ENCODE assay signal across 8 cellular contexts in genomic region chr19:58400638-58400915, GRCh38. TPM values are rescaled to one million over a fixed set of nuclear protein-coding genes. Genes with fewer than 3 reads are reported as not detected.
DNase-seq lines count a peak whose midpoint lies in the region; ATAC-seq and TF ChIP-seq lines count a peak whose summit lies in the region.

No MANE protein-coding gene starts in this region.

- H3K9me2 ChIP-seq in OCI-LY7 (ENCODE audit: insufficient read depth, low read length), result no peaks in the 10 kb centered on the region

- H3K79me2 ChIP-seq in OCI-LY7 (ENCODE audit: insufficient read depth, low read depth, low read length), result no peaks in the 10 kb centered on the region

- H4K20me1 ChIP-seq in OCI-LY7 (ENCODE audit: insufficient read depth, low read length), result no peaks in the 10 kb centered on the region

- H3K27ac Mint-ChIP-seq in CD4-positive, alpha-beta T cell, result no peak overlapping the region

- no TSS peak for BruUV-seq in OCI-LY7 (replicated peaks; lab: Mats Ljungman, UMichigan)

- no peaks in the 10 kb centered on the region for H3K9me3 Mint-ChIP-seq in CD4-positive, alpha-beta T cell

- peak overlapping the region; percentile 33 for H3K4me3 ChIP-seq in OCI-LY7 (ENCODE audit: low read depth, low read length, poor library complexity, severe bottlenecking)
- peak overlapping the region; percentile 35 for H3K4me3 ChIP-seq in epithelial cell of esophagus (ENCODE audit: low read length)
- H3K4me3 ChIP-seq in neutrophil (ENCODE audit: low read depth in 1 of 2, low read length in 1 of 2), result peak overlapping the region in 1 of 2 experiments; percentile 64

- H3K36me3 ChIP-seq in OCI-LY7 (ENCODE audit: insufficient read depth, low read length) (peaks cover 15% of the 10 kb centered on the region), neutrophil (no peaks in the 10 kb centered on the region)

- H3K27me3 Mint-ChIP-seq in CD4-positive, alpha-beta T cell, result peaks cover 25% of the 10 kb centered on the region

- peaks cover 9% of the 10 kb centered on the region for H3K4me1 Mint-ChIP-seq in CD4-positive, alpha-beta T cell (ENCODE audit: low read depth)

- no peak for TF ChIP-seq CTCF in CD4-positive, alpha-beta T cell (IDR thresholded peaks at IDR 0.05)
- TF ChIP-seq CTCF in OCI-LY7 (conservative IDR thresholded peaks at IDR 0.05; ENCODE audit: low read length) (no peak), epithelial cell of esophagus (IDR thresholded peaks at IDR 0.05; ENCODE audit: insufficient read depth, low read depth, low read length, missing control alignments) (no peak), neutrophil (IDR thresholded peaks at IDR 0.05) (no peak)

- no peak for ATAC-seq in CD4-positive, alpha-beta T cell (ENCODE audit: poor library complexity)
- no peak for ATAC-seq in HG03342 (IDR thresholded peaks at IDR 0.05; ENCODE audit: unreplicated experiment)
- ATAC-seq in HG03196 (IDR thresholded peaks at IDR 0.05; ENCODE audit: unreplicated experiment), result no peak

- H3K4me3 Mint-ChIP-seq in CD4-positive, alpha-beta T cell, result peak overlapping the region; percentile 51

- intact Hi-C loops in CD4-positive, alpha-beta T cell (cut with DNase I, micrococcal nuclease), result loop anchor here in 1 of 2 experiments (5.0 kb wide), 1 partner anchor 218 kb away; the partner anchor contains the start of gene ZNF274
- intact Hi-C loops in OCI-LY7 (cut with micrococcal nuclease; ENCODE audit: unreplicated experiment), result no loop called here

- H3K4me1 ChIP-seq in OCI-LY7 (ENCODE audit: insufficient read depth, low read length, poor library complexity, severe bottlenecking) (peaks cover 12% of the 10 kb centered on the region), neutrophil (ENCODE audit: control insufficient read depth in 1 of 2, insufficient read depth in 1 of 2, low read depth in 1 of 2, low read length in 1 of 2) (peaks cover 5 to 14% of the 10 kb centered on the region in 2 experiments)

- CTCF ChIA-PET in CD4-positive, alpha-beta T cell (lab: Charles Lee), result no interaction called here
- CTCF ChIA-PET in OCI-LY7 (lab: Charles Lee; ENCODE audit: unreplicated experiment), result no interaction called here

- peaks cover 16% of the 10 kb centered on the region for H3K27me3 ChIP-seq in CD4-positive, alpha-beta T cell (ENCODE audit: control insufficient read depth, insufficient read depth, low read length)
- H3K27me3 ChIP-seq in neutrophil, result peaks cover 43% of the 10 kb centered on the region

- no peak for DNase-seq in CD4-positive, alpha-beta T cell
- DNase-seq in OCI-LY7 (ENCODE audit: low spot score), result no peak
- no peak for DNase-seq in epithelial cell of esophagus (ENCODE audit: low read depth)
- DNase-seq in HUDEP-2 (lab: John Stamatoyannopoulos, UW; ENCODE audit: unreplicated experiment in 76 of 76), result no peak
- no peak for DNase-seq in germinal center (ENCODE audit: low spot score)

- H3K27ac ChIP-seq in CD4-positive, alpha-beta T cell (ENCODE audit: low read depth, low read length), result no peak overlapping the region
- H3K27ac ChIP-seq in OCI-LY7 (ENCODE audit: low read depth, low read length, poor library complexity, severe bottlenecking) (no peak overlapping the region), neutrophil (peak overlapping the region; percentile 26)

- H2AFZ ChIP-seq in OCI-LY7 (ENCODE audit: low read length), result no peak overlapping the region

- peaks cover 10% of the 10 kb centered on the region for H3K36me3 Mint-ChIP-seq in CD4-positive, alpha-beta T cell (ENCODE audit: low read depth)

- POLR2A ChIA-PET in CD4-positive, alpha-beta T cell (lab: Charles Lee), result no interaction called here
- POLR2A ChIA-PET in OCI-LY7 (lab: Charles Lee), result no interaction called here

- peak overlapping the region; percentile 53 for H3K4me2 ChIP-seq in OCI-LY7 (ENCODE audit: low read length)

- H3K9me3 ChIP-seq in CD4-positive, alpha-beta T cell (ENCODE audit: control insufficient read depth, low read length), result no peaks in the 10 kb centered on the region
- no peaks in the 10 kb centered on the region for H3K9me3 ChIP-seq in OCI-LY7 (ENCODE audit: low read length)
- no peaks in the 10 kb centered on the region for H3K9me3 ChIP-seq in neutrophil

RNA-seq across cellular contexts. Expression of gene RNF225, which starts 5.1 kb away (rescaled TPM):
- under 1 TPM in 1 of 2 experiments, not detected in 1; 0.55 TPM for total RNA-seq in CD4-positive, alpha-beta T cell
- total RNA-seq in OCI-LY7 (2014; rRNA removed; shearing (Covaris generic)), result 0.75 and 2.1 TPM in 2 replicates
- total RNA-seq in OCI-LY7 (2022), result 0.77 and 1.7 TPM in 2 replicates

RNA-seq across cellular contexts. Expression of gene ZNF584, which starts 7.9 kb away (rescaled TPM):
- total RNA-seq in CD4-positive, alpha-beta T cell, result 1 to 10 TPM; 1.7 to 1.8 TPM
- total RNA-seq in OCI-LY7 (2014; rRNA removed; shearing (Covaris generic)), result 9.8 and 12.4 TPM in 2 replicates
- 7.6 and 10.4 TPM in 2 replicates for total RNA-seq in OCI-LY7 (2022)

RNA-seq across cellular contexts. Expression of gene RPS5, which starts 13.5 kb away (rescaled TPM):
- total RNA-seq in CD4-positive, alpha-beta T cell, result 1,000 to 10,000 TPM; 1,619 to 1,646 TPM
- 3,315 and 3,333 TPM in 2 replicates for total RNA-seq in OCI-LY7 (2014; rRNA removed; shearing (Covaris generic))
- total RNA-seq in OCI-LY7 (2022), result 1,573 and 1,607 TPM in 2 replicates

RNA-seq across cellular contexts. Expression of gene ZNF837, which starts 19.7 kb away (rescaled TPM):
- 1 to 10 TPM in 1 of 2 experiments, under 1 TPM in 1; 0.71 to 1.0 TPM for total RNA-seq in CD4-positive, alpha-beta T cell
- 1.8 and 3.0 TPM in 2 replicates for total RNA-seq in OCI-LY7 (2014; rRNA removed; shearing (Covaris generic))
- total RNA-seq in OCI-LY7 (2022), result 5.3 and 5.8 TPM in 2 replicates

RNA-seq across cellular contexts. Expression of gene ZNF497, which starts 38.0 kb away (rescaled TPM):
- under 1 TPM; 0.28 to 0.55 TPM for total RNA-seq in CD4-positive, alpha-beta T cell
- total RNA-seq in OCI-LY7 (2014; rRNA removed; shearing (Covaris generic)), result 2.8 and 3.6 TPM in 2 replicates
- 4.5 and 6.1 TPM in 2 replicates for total RNA-seq in OCI-LY7 (2022)
